8 cellular contexts compared by ENCODE assay signal in genomic region chr3:195955416-195955841, GRCh38. TPM values are rescaled to one million over a fixed set of nuclear protein-coding genes. Genes with fewer than 3 reads are reported as not detected.
DNase-seq lines count a peak whose midpoint lies in the region; ATAC-seq and TF ChIP-seq lines count a peak whose summit lies in the region.
"Not testable (repeated sequence)": the region's sequence is repeated elsewhere in the genome, so short reads cannot be mapped to it uniquely, and the experiment has no call there.

No MANE protein-coding gene starts in this region.

- not testable (repeated sequence) for H3K79me2 ChIP-seq in OCI-LY7 (ENCODE audit: insufficient read depth, low read depth, low read length)

- not testable (repeated sequence) for BruUV-seq in OCI-LY7 (replicated peaks; lab: Mats Ljungman, UMichigan)

- peak overlapping the region; percentile 52 to 89 (median 78) for H3K27ac Mint-ChIP-seq in CD4-positive, alpha-beta memory T cell
- H3K27ac Mint-ChIP-seq in activated CD8-positive, alpha-beta memory T cell treated with anti-CD3 and anti-CD28 coated beads, Interleukin-2, amount 10 ng/mL, durations not matched to agents 7 days and 5 days, result peak overlapping the region; percentile 67
- peak overlapping the region; percentile 30 for H3K27ac Mint-ChIP-seq in activated naive CD8-positive, alpha-beta T cell treated with anti-CD3 and anti-CD28 coated beads, Interleukin-2, amount 10 ng/mL, durations not matched to agents 7 days and 5 days
- H3K27ac Mint-ChIP-seq in stimulated activated memory B cell treated with anti-CD40 and anti-IgM and Interleukin-4, amounts not matched to agents 10 μg/mL and 1 μg/mL and 100 μg/mL, for 72 hours, result peak overlapping the region; percentile 75

- H3K4me2 ChIP-seq in OCI-LY7 (ENCODE audit: low read length), result peak overlapping the region; percentile 36; the same call in 1 of the 2 replicates

- not testable (repeated sequence) for H3K36me3 ChIP-seq in CD4-positive, alpha-beta memory T cell (ENCODE audit: insufficient read depth, low read length); OCI-LY7 (ENCODE audit: insufficient read depth, low read length); mucosa of descending colon (ENCODE audit: low read depth)

- TF ChIP-seq CTCF in OCI-LY7 (conservative IDR thresholded peaks at IDR 0.05; ENCODE audit: low read length); mucosa of descending colon (IDR thresholded peaks at IDR 0.05): not testable (repeated sequence)

- not testable (repeated sequence) for H3K27me3 ChIP-seq in CD4-positive, alpha-beta memory T cell (ENCODE audit: insufficient read depth, low read length)

- POLR2A ChIA-PET in CD4-positive, alpha-beta memory T cell (lab: Charles Lee; ENCODE audit: partially characterized antibody); OCI-LY7 (lab: Charles Lee); activated naive CD8-positive, alpha-beta T cell treated with anti-CD3 and anti-CD28 coated beads, Interleukin-2, amount 10 ng/mL, durations not matched to agents 7 days and 5 days (lab: Charles Lee): not testable (repeated sequence)

- not testable (repeated sequence) for H3K36me3 Mint-ChIP-seq in CD4-positive, alpha-beta memory T cell; activated naive CD8-positive, alpha-beta T cell treated with anti-CD3 and anti-CD28 coated beads, Interleukin-2, amount 10 ng/mL, durations not matched to agents 7 days and 5 days
- peaks cover 13% of the 10 kb centered on the region for H3K36me3 Mint-ChIP-seq in activated CD8-positive, alpha-beta memory T cell treated with anti-CD3 and anti-CD28 coated beads, Interleukin-2, amount 10 ng/mL, durations not matched to agents 7 days and 5 days
- H3K36me3 Mint-ChIP-seq in stimulated activated memory B cell treated with anti-CD40 and anti-IgM and Interleukin-4, amounts not matched to agents 10 μg/mL and 1 μg/mL and 100 μg/mL, for 72 hours, result peaks cover 23% of the 10 kb centered on the region

- DNase-seq in CD4-positive, alpha-beta memory T cell; OCI-LY7 (ENCODE audit: low spot score); activated naive CD8-positive, alpha-beta T cell treated with anti-CD3 and anti-CD28 coated beads, Interleukin-2, amount 10 ng/mL, durations not matched to agents 7 days and 5 days; Right ventricle myocardium superior: not testable (repeated sequence)
- DNase-seq in activated CD8-positive, alpha-beta memory T cell treated with anti-CD3 and anti-CD28 coated beads, Interleukin-2, amount 10 ng/mL, durations not matched to agents 7 days and 5 days, result peak; percentile 39
- peak; percentile 11 to 57 (median 39) for DNase-seq in mucosa of descending colon
- peak; percentile 26 to 69 (median 42) for DNase-seq in stimulated activated CD4-positive, alpha-beta T cell treated with anti-CD3 and anti-CD28 coated beads, Interleukin-12 subunit alpha, Interleukin-12 subunit beta, amount 100 ng/mL, for 48 hours (ENCODE audit: low read depth in 2 of 3, low spot score in 1 of 3)

- not testable (repeated sequence) for H3K27ac ChIP-seq in CD4-positive, alpha-beta memory T cell (ENCODE audit: low read depth, low read length); OCI-LY7 (ENCODE audit: low read depth, low read length, poor library complexity, severe bottlenecking)

- H3K4me3 ChIP-seq in CD4-positive, alpha-beta memory T cell (ENCODE audit: low read length in 2 of 2); OCI-LY7 (ENCODE audit: low read depth, low read length, poor library complexity, severe bottlenecking); mucosa of descending colon: not testable (repeated sequence)

- H4K20me1 ChIP-seq in OCI-LY7 (ENCODE audit: insufficient read depth, low read length), result not testable (repeated sequence)

- H3K9me3 Mint-ChIP-seq in CD4-positive, alpha-beta memory T cell; activated CD8-positive, alpha-beta memory T cell treated with anti-CD3 and anti-CD28 coated beads, Interleukin-2, amount 10 ng/mL, durations not matched to agents 7 days and 5 days (ENCODE audit: low read depth); activated naive CD8-positive, alpha-beta T cell treated with anti-CD3 and anti-CD28 coated beads, Interleukin-2, amount 10 ng/mL, durations not matched to agents 7 days and 5 days; stimulated activated memory B cell treated with anti-CD40 and anti-IgM and Interleukin-4, amounts not matched to agents 10 μg/mL and 1 μg/mL and 100 μg/mL, for 72 hours: not testable (repeated sequence)

- H3K9me2 ChIP-seq in OCI-LY7 (ENCODE audit: insufficient read depth, low read length), result not testable (repeated sequence)

- H2AFZ ChIP-seq in OCI-LY7 (ENCODE audit: low read length), result not testable (repeated sequence)

- not testable (repeated sequence) for ATAC-seq in activated CD8-positive, alpha-beta memory T cell treated with anti-CD3 and anti-CD28 coated beads, Interleukin-2, amount 10 ng/mL, durations not matched to agents 7 days and 5 days; activated naive CD8-positive, alpha-beta T cell treated with anti-CD3 and anti-CD28 coated beads, Interleukin-2, amount 10 ng/mL, durations not matched to agents 7 days and 5 days (ENCODE audit: low read depth); mucosa of descending colon
- ATAC-seq in Right ventricle myocardium superior (ENCODE audit: poor library complexity), result peak; percentile 7
- ATAC-seq in stimulated activated memory B cell treated with anti-CD40 and anti-IgM and Interleukin-4, amounts not matched to agents 10 μg/mL and 1 μg/mL and 100 μg/mL, for 72 hours, result peak; percentile 37

- H3K4me3 Mint-ChIP-seq in CD4-positive, alpha-beta memory T cell, result peak overlapping the region; percentile 65 to 89 (median 78)
- peak overlapping the region; percentile 56 for H3K4me3 Mint-ChIP-seq in activated CD8-positive, alpha-beta memory T cell treated with anti-CD3 and anti-CD28 coated beads, Interleukin-2, amount 10 ng/mL, durations not matched to agents 7 days and 5 days
- H3K4me3 Mint-ChIP-seq in activated naive CD8-positive, alpha-beta T cell treated with anti-CD3 and anti-CD28 coated beads, Interleukin-2, amount 10 ng/mL, durations not matched to agents 7 days and 5 days, result peak overlapping the region; percentile 27
- peak overlapping the region; percentile 61 for H3K4me3 Mint-ChIP-seq in stimulated activated memory B cell treated with anti-CD40 and anti-IgM and Interleukin-4, amounts not matched to agents 10 μg/mL and 1 μg/mL and 100 μg/mL, for 72 hours

- CTCF ChIA-PET in CD4-positive, alpha-beta memory T cell (lab: Charles Lee; ENCODE audit: partially characterized antibody); OCI-LY7 (lab: Charles Lee; ENCODE audit: unreplicated experiment); activated CD8-positive, alpha-beta memory T cell treated with anti-CD3 and anti-CD28 coated beads, Interleukin-2, amount 10 ng/mL, durations not matched to agents 7 days and 5 days (lab: Charles Lee): not testable (repeated sequence)

- peaks cover 5 to 29% (median 16%) of the 10 kb centered on the region in 4 donors for H3K4me1 Mint-ChIP-seq in CD4-positive, alpha-beta memory T cell
- peaks cover 33% of the 10 kb centered on the region for H3K4me1 Mint-ChIP-seq in activated CD8-positive, alpha-beta memory T cell treated with anti-CD3 and anti-CD28 coated beads, Interleukin-2, amount 10 ng/mL, durations not matched to agents 7 days and 5 days
- peaks cover 15% of the 10 kb centered on the region for H3K4me1 Mint-ChIP-seq in activated naive CD8-positive, alpha-beta T cell treated with anti-CD3 and anti-CD28 coated beads, Interleukin-2, amount 10 ng/mL, durations not matched to agents 7 days and 5 days
- H3K4me1 Mint-ChIP-seq in stimulated activated memory B cell treated with anti-CD40 and anti-IgM and Interleukin-4, amounts not matched to agents 10 μg/mL and 1 μg/mL and 100 μg/mL, for 72 hours, result peaks cover 22% of the 10 kb centered on the region

- H3K4me1 ChIP-seq in CD4-positive, alpha-beta memory T cell (ENCODE audit: insufficient read depth, low read length); OCI-LY7 (ENCODE audit: insufficient read depth, low read length, poor library complexity, severe bottlenecking); mucosa of descending colon (ENCODE audit: low read depth): not testable (repeated sequence)

- intact Hi-C loops in CD4-positive, alpha-beta memory T cell (cut with micrococcal nuclease); OCI-LY7 (cut with micrococcal nuclease; ENCODE audit: unreplicated experiment); Right ventricle myocardium superior (cut with DNase I); mucosa of descending colon (cut with DNase I, micrococcal nuclease): not testable (repeated sequence)

- H3K27me3 Mint-ChIP-seq in CD4-positive, alpha-beta memory T cell; activated CD8-positive, alpha-beta memory T cell treated with anti-CD3 and anti-CD28 coated beads, Interleukin-2, amount 10 ng/mL, durations not matched to agents 7 days and 5 days; activated naive CD8-positive, alpha-beta T cell treated with anti-CD3 and anti-CD28 coated beads, Interleukin-2, amount 10 ng/mL, durations not matched to agents 7 days and 5 days; stimulated activated memory B cell treated with anti-CD40 and anti-IgM and Interleukin-4, amounts not matched to agents 10 μg/mL and 1 μg/mL and 100 μg/mL, for 72 hours: not testable (repeated sequence)

- not testable (repeated sequence) for H3K9me3 ChIP-seq in CD4-positive, alpha-beta memory T cell (ENCODE audit: control insufficient read depth in 1 of 2, low read length in 2 of 2); OCI-LY7 (ENCODE audit: low read length); mucosa of descending colon

RNA-seq across cellular contexts. Expression of gene TNK2, which starts 47.1 kb away (rescaled TPM):
- total RNA-seq in CD4-positive, alpha-beta memory T cell, result 100 to 1,000 TPM; 136 to 164 TPM
- 1 to 10 TPM in 1 of 2 donors, under 1 TPM in 1; 0.18 to 3.4 TPM for polyA plus RNA-seq in CD4-positive, alpha-beta memory T cell
- 32.9 and 43.6 TPM in 2 replicates for total RNA-seq in OCI-LY7 (2014; rRNA removed; shearing (Covaris generic))
- total RNA-seq in OCI-LY7 (2022) (92.1 and 103 TPM in 2 replicates), Right ventricle myocardium superior (26.7 TPM), mucosa of descending colon (10 to 100 TPM; 16.8 to 61.1 (median 28.0) TPM)
- 100 to 1,000 TPM; 150 to 177 TPM for total RNA-seq in activated CD8-positive, alpha-beta memory T cell treated with anti-CD3 and anti-CD28 coated beads, Interleukin-2, amount 10 ng/mL, durations not matched to agents 7 days and 5 days
- total RNA-seq in activated naive CD8-positive, alpha-beta T cell treated with anti-CD3 and anti-CD28 coated beads, Interleukin-2, amount 10 ng/mL, durations not matched to agents 7 days and 5 days, result 100 to 1,000 TPM; 136 to 166 TPM

Comparison
In these comparisons a context has a peak if more than half of its experiments do, and no peak if none do; other contexts are left out.
1. H3K4me3 Mint-ChIP-seq: peak in every context shown above with its lines; median percentile 78 in CD4-positive, alpha-beta memory T cell; 61 in stimulated activated memory B cell treated with anti-CD40 and anti-IgM and Interleukin-4, amounts not matched to agents 10 μg/mL and 1 μg/mL and 100 μg/mL, for 72 hours; 56 in activated CD8-positive, alpha-beta memory T cell treated with anti-CD3 and anti-CD28 coated beads, Interleukin-2, amount 10 ng/mL, durations not matched to agents 7 days and 5 days; 27 in activated naive CD8-positive, alpha-beta T cell treated with anti-CD3 and anti-CD28 coated beads, Interleukin-2, amount 10 ng/mL, durations not matched to agents 7 days and 5 days.